Comparison of ENCODE assay signal across 10 cellular contexts in genomic region chr1:199172286-199173124, GRCh38.
DNase-seq lines count a peak whose midpoint lies in the region; ATAC-seq, FAIRE-seq and TF ChIP-seq lines count a peak whose summit lies in the region.
"Had no signal": no experiment of that assay in that cellular context is flagged by ENCODE, and none has a peak within 500 bp of the region (broad histone marks: within the 10 kb centered on the region; RNA-seq: fewer than 3 reads in every experiment).

No MANE protein-coding gene starts in this region.

- no peak for FAIRE-seq in pancreas (lab: Jason Lieb, UNC)

- H3K27me3 ChIP-seq in dorsolateral prefrontal cortex (no peaks in the 10 kb centered on the region), pancreas (no peaks in the 10 kb centered on the region)

- H3K4me3 ChIP-seq in Jurkat, Clone E6-1 (ENCODE audit: low read length): no peak overlapping the region; the same call in 1 of the 2 replicates
- H3K4me3 ChIP-seq in dorsolateral prefrontal cortex (no peak overlapping the region), pancreas (no peak overlapping the region)

- intact Hi-C loops in dorsolateral prefrontal cortex (cut with DNase I) (no loop called here), pancreas (cut with DNase I) (no loop called here), head of caudate nucleus (cut with DNase I) (no loop called here)

- no peaks in the 10 kb centered on the region for H3K36me3 ChIP-seq in pancreas

- in situ Hi-C loops in Caki2 (cut with HindIII; ENCODE audit: low pct_unique_long_range_greater_than_20kb, low sequenced_read_pairs): no loop called here

- no peaks in the 10 kb centered on the region for H3K9me3 ChIP-seq in pancreas

- DNase-seq in Caki2 (ENCODE audit: low read depth): peak; percentile 25
- DNase-seq in Jurkat, Clone E6-1 (ENCODE audit: low read depth, low spot score): peak; percentile 63
- DNase-seq in dorsolateral prefrontal cortex: no peak
- no peak for DNase-seq in NCI-H2196 treated with DMSO at 0.1 percent for 48 hours (lab: John Stamatoyannopoulos, UW; ENCODE audit: unreplicated experiment)
- DNase-seq in HCEC 1CT: no peak
- no peak for DNase-seq in pancreas
- no peak for DNase-seq in head of caudate nucleus
- DNase-seq: NCI-H2029 treated with DMSO at 0.1 percent for 48 hours had no signal

- H3K27ac ChIP-seq in dorsolateral prefrontal cortex (peak overlapping the region in 31 of 59 donors; percentile 1 to 61 (median 26)), pancreas (no peak overlapping the region)

- 72 to 76% methylated on average over 4 of the region's 4 CpGs for WGBS in pancreas, 2 donors

- peak; percentile 27 for ATAC-seq in GM18909 (IDR thresholded peaks at IDR 0.05; ENCODE audit: poor library complexity, unreplicated experiment)
- ATAC-seq in pancreas: no peak
- ATAC-seq: Panc1 had no signal

- no peaks in the 10 kb centered on the region for H3K4me1 ChIP-seq in pancreas

- TF ChIP-seq CTCF in dorsolateral prefrontal cortex (IDR thresholded peaks at IDR 0.05 in 54 of 56, conservative IDR thresholded peaks at IDR 0.05 in 2 of 56; ENCODE audit: low read depth in 1 of 56, partially characterized antibody in 56 of 56): no peak
- no peak for TF ChIP-seq CTCF in pancreas (IDR thresholded peaks at IDR 0.05)

Comparison
In these comparisons a context has a peak if more than half of its experiments do, and no peak if none do; other contexts are left out.
1. DNase-seq: peak in Caki2 (single experiment) and Jurkat, Clone E6-1 (single experiment); none in dorsolateral prefrontal cortex (0 of 10), NCI-H2196 treated with DMSO at 0.1 percent for 48 hours (single experiment), HCEC 1CT (single experiment), pancreas (0 of 6) and head of caudate nucleus (0 of 42).
2. H3K27ac ChIP-seq: peak in dorsolateral prefrontal cortex (31 of 59); none in pancreas (0 of 4).